4 cellular contexts compared by ENCODE assay signal in the genomic region with DNA sequence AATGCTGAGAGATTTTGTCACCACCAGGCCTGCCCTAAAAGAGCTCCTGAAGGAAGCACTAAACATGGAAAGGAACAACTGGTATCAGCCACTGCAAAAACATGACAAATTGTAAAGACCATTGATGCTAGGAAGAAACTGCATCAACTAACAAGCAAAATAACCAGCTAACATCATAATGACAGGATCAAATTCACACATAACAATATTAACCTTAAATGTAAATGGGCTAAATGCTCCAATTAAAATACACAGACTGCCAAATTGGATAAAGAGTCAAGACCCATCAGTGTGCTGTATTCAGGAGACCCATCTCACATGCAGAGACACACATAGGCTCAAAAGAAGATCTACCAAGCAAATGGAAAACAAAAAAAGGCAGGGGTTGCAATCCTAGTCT. TPM values are rescaled to one million over a fixed set of nuclear protein-coding genes. Genes with fewer than 3 reads are reported as not detected.
"Had no signal": no experiment of that assay in that cellular context is flagged by ENCODE, and none has a peak within 500 bp of the region (broad histone marks: within the 10 kb centered on the region; RNA-seq: fewer than 3 reads in every experiment).

No MANE protein-coding gene starts in this region.

RNA-seq across cellular contexts. Expression of gene ANKRD55, which starts 9.8 kb away (rescaled TPM):
- total RNA-seq: activated B cell treated with CpG ODN at 0.5 μM for 24 hours; activated CD8-positive, alpha-beta memory T cell treated with anti-CD3 and anti-CD28 coated beads for 36 hours; activated CD8-positive, alpha-beta T cell treated with anti-CD3 and anti-CD28 coated beads for 36 hours; WTC11 had no signal
